Comparison of ENCODE assay signal across 11 cellular contexts in the genomic region with DNA sequence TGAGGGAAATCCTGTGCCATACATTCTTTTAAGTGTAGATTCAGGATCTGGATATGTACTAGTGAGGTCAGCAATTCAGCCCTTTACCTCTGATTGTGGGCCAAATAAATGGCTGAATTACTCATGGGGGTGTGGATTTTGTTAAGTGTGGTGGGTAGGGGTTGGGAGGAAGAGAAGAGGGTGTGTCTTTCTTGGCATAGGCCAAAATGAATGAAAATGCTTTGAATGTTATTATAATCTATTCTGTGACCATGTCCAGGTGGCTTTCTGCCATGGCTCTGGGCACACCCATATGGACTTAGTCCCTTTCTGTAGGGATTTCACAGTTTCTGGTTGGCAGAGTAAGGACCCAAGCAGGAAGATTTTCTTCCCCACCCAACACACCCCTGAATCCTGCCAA.
DNase-seq lines count a peak whose midpoint lies in the region; ATAC-seq and TF ChIP-seq lines count a peak whose summit lies in the region.
"Had no signal": no experiment of that assay in that cellular context is flagged by ENCODE, and none has a peak within 500 bp of the region (broad histone marks: within the 10 kb centered on the region; RNA-seq: fewer than 3 reads in every experiment).

No MANE protein-coding gene starts in this region.

- no peak overlapping the region for H3T11ph ChIP-seq in H9 (ENCODE audit: low read length)

- H3K14ac ChIP-seq in H9 (ENCODE audit: insufficient read depth, low read length): no peak overlapping the region

- H3K36me3 ChIP-seq in RWPE2 (ENCODE audit: low read depth): no peaks in the 10 kb centered on the region
- H3K36me3 ChIP-seq in fibroblast of lung (ENCODE audit: control insufficient read depth, insufficient read depth, low read length): no peaks in the 10 kb centered on the region
- H3K36me3 ChIP-seq in osteoblast (ENCODE audit: insufficient read depth, low read length): peaks cover 11% of the 10 kb centered on the region

- no peaks in the 10 kb centered on the region for H4K20me1 ChIP-seq in fibroblast of lung (ENCODE audit: control insufficient read depth, extremely low read depth, insufficient read depth, low read length)
- peaks cover 8% of the 10 kb centered on the region for H4K20me1 ChIP-seq in osteoblast (ENCODE audit: insufficient read depth, low read length)
- no peaks in the 10 kb centered on the region for H4K20me1 ChIP-seq in H9 (ENCODE audit: control insufficient read depth, insufficient read depth, insufficient read length)

- no peaks in the 10 kb centered on the region for H3K23me2 ChIP-seq in H9 (ENCODE audit: insufficient read length, low read depth, low read length, poor library complexity, severe bottlenecking)

- H3K27ac Mint-ChIP-seq in activated T-helper 1 cell treated with anti-CD3 and anti-CD28 coated beads, Interleukin-12 subunit alpha, Interleukin-12 subunit beta, Interleukin-2, Interleukin-4 antibody, amounts not matched to agents 30 ng/mL and 10 ng/mL and 1 ng/mL, durations not matched to agents 14 hours and 24 hours and 36 hours: no peak overlapping the region
- H3K27ac Mint-ChIP-seq in H9: no peak overlapping the region; a peak in 2 of 7 replicates
- H3K27ac Mint-ChIP-seq: activated CD4-positive, alpha-beta memory T cell treated with anti-CD3 and anti-CD28 coated beads, Interleukin-2, amount 10 ng/mL, durations not matched to agents 7 days and 5 days; natural killer cell treated with Interleukin-12 subunit alpha and Interleukin-12 subunit beta and Interleukin-15 and Interleukin-18, amount 100 ng/mL, for 72 hours had no signal

- ATAC-seq in RWPE2 (ENCODE audit: low read depth): peak; percentile 80
- ATAC-seq: natural killer cell treated with Interleukin-12 subunit alpha and Interleukin-12 subunit beta and Interleukin-15 and Interleukin-18, amount 100 ng/mL, for 72 hours had no signal

- no peak overlapping the region for H3K9ac ChIP-seq in fibroblast of lung (ENCODE audit: insufficient read depth, low read length)
- no peak overlapping the region for H3K9ac ChIP-seq in H9 (ENCODE audit: extremely low read depth, insufficient read length, low read length)

- H3K18ac ChIP-seq in H9 (ENCODE audit: insufficient read length, low read depth, low read length): no peak overlapping the region

- H3K4me3 Mint-ChIP-seq in activated T-helper 1 cell treated with anti-CD3 and anti-CD28 coated beads, Interleukin-12 subunit alpha, Interleukin-12 subunit beta, Interleukin-2, Interleukin-4 antibody, amounts not matched to agents 30 ng/mL and 10 ng/mL and 1 ng/mL, durations not matched to agents 14 hours and 24 hours and 36 hours: no peak overlapping the region
- H3K4me3 Mint-ChIP-seq in H9: no peak overlapping the region
- H3K4me3 Mint-ChIP-seq: activated CD4-positive, alpha-beta memory T cell treated with anti-CD3 and anti-CD28 coated beads, Interleukin-2, amount 10 ng/mL, durations not matched to agents 7 days and 5 days; natural killer cell treated with Interleukin-12 subunit alpha and Interleukin-12 subunit beta and Interleukin-15 and Interleukin-18, amount 100 ng/mL, for 72 hours had no signal

- H2BK20ac ChIP-seq in H9 (ENCODE audit: low read depth, low read length, poor library complexity, severe bottlenecking): no peak overlapping the region

- H3K4me1 ChIP-seq in RWPE2 (ENCODE audit: insufficient read depth, poor library complexity, severe bottlenecking) (peaks cover 28% of the 10 kb centered on the region), fibroblast of lung (ENCODE audit: control insufficient read depth, extremely low read depth, insufficient read depth, low read length) (peaks cover 4% of the 10 kb centered on the region), osteoblast (ENCODE audit: insufficient read depth, low read length) (peaks cover 55% of the 10 kb centered on the region), H9 (ENCODE audit: insufficient read depth, low read length) (no peaks in the 10 kb centered on the region)

- H4K91ac ChIP-seq in H9 (ENCODE audit: insufficient read length, low read depth, low read length): no peak overlapping the region

- H3K27me3 Mint-ChIP-seq in activated T-helper 1 cell treated with anti-CD3 and anti-CD28 coated beads, Interleukin-12 subunit alpha, Interleukin-12 subunit beta, Interleukin-2, Interleukin-4 antibody, amounts not matched to agents 30 ng/mL and 10 ng/mL and 1 ng/mL, durations not matched to agents 14 hours and 24 hours and 36 hours (ENCODE audit: insufficient read depth): peaks cover 16% of the 10 kb centered on the region
- peaks cover 2% of the 10 kb centered on the region; the same call in 1 of the 2 replicates for H3K27me3 Mint-ChIP-seq in H9 (ENCODE audit: low read depth)

- no peak overlapping the region for H2BK15ac ChIP-seq in H9 (ENCODE audit: low read depth, low read length)

- no peak overlapping the region for H2AK5ac ChIP-seq in H9 (ENCODE audit: insufficient read length, low read length)

- H3K79me2 ChIP-seq in fibroblast of lung (ENCODE audit: control insufficient read depth, insufficient read depth, low read length) (no peaks in the 10 kb centered on the region), osteoblast (ENCODE audit: insufficient read depth, low read length) (no peaks in the 10 kb centered on the region), H9 (ENCODE audit: insufficient read depth, low read length) (no peaks in the 10 kb centered on the region)

- no peaks in the 10 kb centered on the region for H3K79me1 ChIP-seq in H9 (ENCODE audit: insufficient read depth, low read depth, low read length, poor library complexity, severe bottlenecking)

- H2BK5ac ChIP-seq in H9 (ENCODE audit: insufficient read length, low read length): no peak overlapping the region

- TF ChIP-seq CTCF in AG09319 (IDR thresholded peaks at IDR 0.05; ENCODE audit: low read depth, low read length) (no peak), RWPE2 (IDR thresholded peaks at IDR 0.05; ENCODE audit: poor library complexity, severe bottlenecking) (no peak), fibroblast of lung (conservative IDR thresholded peaks at IDR 0.05 in 1 of 2, IDR thresholded peaks at IDR 0.05 in 1 of 2; ENCODE audit: low read depth in 1 of 2, low read length in 2 of 2) (no peak), osteoblast (IDR thresholded peaks at IDR 0.05; ENCODE audit: extremely low read depth, low read depth, low read length) (no peak), GM20000 (IDR thresholded peaks at IDR 0.05; ENCODE audit: extremely low read depth, missing control alignments) (no peak), H9 (conservative IDR thresholded peaks at IDR 0.05) (no peak)

- H3K27ac ChIP-seq in RWPE2 (ENCODE audit: poor library complexity, severe bottlenecking) (peak overlapping the region; percentile 63), fibroblast of lung (ENCODE audit: insufficient read depth, low read length) (no peak overlapping the region), osteoblast (ENCODE audit: low read depth, low read length) (peak overlapping the region; percentile 92), H9 (ENCODE audit: insufficient read length, low read depth, low read length) (no peak overlapping the region)

- H3K4me2 ChIP-seq in fibroblast of lung (ENCODE audit: extremely low read depth, insufficient read depth, low read length) (no peak overlapping the region), osteoblast (ENCODE audit: insufficient read depth, low read length) (peak overlapping the region; percentile 59), H9 (ENCODE audit: insufficient read depth, insufficient read length, low read length) (no peak overlapping the region)

- H3K4me3 ChIP-seq in RWPE2 (ENCODE audit: severe bottlenecking): no peak overlapping the region
- no peak overlapping the region for H3K4me3 ChIP-seq in fibroblast of lung (replicated peaks in 1 of 4; ENCODE audit: control extremely low read depth in 1 of 4, insufficient read depth in 1 of 4, low read depth in 3 of 4, low read length in 4 of 4)
- H3K4me3 ChIP-seq in osteoblast (ENCODE audit: insufficient read depth, low read length): no peak overlapping the region

- no peak overlapping the region for H3K56ac ChIP-seq in H9 (ENCODE audit: insufficient read length, low read depth, low read length)

- no peak overlapping the region for H2BK120ac ChIP-seq in H9 (ENCODE audit: low read depth, low read length, poor library complexity, severe bottlenecking)

- no peak overlapping the region for H4K5ac ChIP-seq in H9 (ENCODE audit: insufficient read length, low read depth, low read length)

- H3K4ac ChIP-seq in H9 (ENCODE audit: low read depth, low read length): no peak overlapping the region

- intact Hi-C loops in activated T-helper 1 cell treated with anti-CD3 and anti-CD28 coated beads, Interleukin-12 subunit alpha, Interleukin-12 subunit beta, Interleukin-2, Interleukin-4 antibody, amounts not matched to agents 30 ng/mL and 10 ng/mL and 1 ng/mL, durations not matched to agents 14 hours and 24 hours and 36 hours (cut with micrococcal nuclease): no loop called here

- H2BK12ac ChIP-seq in H9 (ENCODE audit: insufficient read length, low read depth, low read length): no peak overlapping the region

- DNase-seq in AG09319 (ENCODE audit: extremely low read depth, low read depth) (peak; percentile 56), RWPE2 (ENCODE audit: low spot score) (no peak), fibroblast of lung (ENCODE audit: low read depth in 2 of 2) (peak; percentile 79 to 96), osteoblast (ENCODE audit: insufficient read length, low spot score, missing footprints) (peak; percentile 63), GM20000 (ENCODE audit: low spot score) (no peak), NCI-H748 (lab: John Stamatoyannopoulos, UW; ENCODE audit: unreplicated experiment) (no peak), H9 (no peak)
- no peak for DNase-seq in activated T-helper 1 cell treated with anti-CD3 and anti-CD28 coated beads, Interleukin-12 subunit alpha, Interleukin-12 subunit beta, Interleukin-2, Interleukin-4 antibody, amounts not matched to agents 30 ng/mL and 10 ng/mL and 1 ng/mL, durations not matched to agents 14 hours and 24 hours and 36 hours (ENCODE audit: low spot score)
- DNase-seq: activated CD4-positive, alpha-beta memory T cell treated with anti-CD3 and anti-CD28 coated beads, Interleukin-2, amount 10 ng/mL, durations not matched to agents 7 days and 5 days; AML-193 had no signal

- no peaks in the 10 kb centered on the region for H3K9me3 ChIP-seq in RWPE2 (ENCODE audit: severe bottlenecking)
- no peaks in the 10 kb centered on the region for H3K9me3 ChIP-seq in fibroblast of lung (ENCODE audit: control insufficient read depth, insufficient read depth, low read depth, low read length)
- no peaks in the 10 kb centered on the region for H3K9me3 ChIP-seq in osteoblast (ENCODE audit: low read depth, low read length)
- no peaks in the 10 kb centered on the region for H3K9me3 ChIP-seq in H9 (ENCODE audit: control insufficient read depth, low read depth, low read length)

- H3K4me1 Mint-ChIP-seq in activated T-helper 1 cell treated with anti-CD3 and anti-CD28 coated beads, Interleukin-12 subunit alpha, Interleukin-12 subunit beta, Interleukin-2, Interleukin-4 antibody, amounts not matched to agents 30 ng/mL and 10 ng/mL and 1 ng/mL, durations not matched to agents 14 hours and 24 hours and 36 hours (ENCODE audit: low read depth): no peaks in the 10 kb centered on the region
- no peaks in the 10 kb centered on the region for H3K4me1 Mint-ChIP-seq in H9
- H3K4me1 Mint-ChIP-seq: activated CD4-positive, alpha-beta memory T cell treated with anti-CD3 and anti-CD28 coated beads, Interleukin-2, amount 10 ng/mL, durations not matched to agents 7 days and 5 days had no signal

- H3K36me3 Mint-ChIP-seq in activated T-helper 1 cell treated with anti-CD3 and anti-CD28 coated beads, Interleukin-12 subunit alpha, Interleukin-12 subunit beta, Interleukin-2, Interleukin-4 antibody, amounts not matched to agents 30 ng/mL and 10 ng/mL and 1 ng/mL, durations not matched to agents 14 hours and 24 hours and 36 hours (ENCODE audit: low read depth): no peaks in the 10 kb centered on the region
- H3K36me3 Mint-ChIP-seq in H9 (ENCODE audit: insufficient read depth in 1 of 3, low read depth in 3 of 3): no peaks in the 10 kb centered on the region
- H3K36me3 Mint-ChIP-seq: natural killer cell treated with Interleukin-12 subunit alpha and Interleukin-12 subunit beta and Interleukin-15 and Interleukin-18, amount 100 ng/mL, for 72 hours had no signal

- H3K23ac ChIP-seq in H9 (ENCODE audit: insufficient read length, low read depth, low read length): no peak overlapping the region

- no peaks in the 10 kb centered on the region for H3K9me3 Mint-ChIP-seq in activated T-helper 1 cell treated with anti-CD3 and anti-CD28 coated beads, Interleukin-12 subunit alpha, Interleukin-12 subunit beta, Interleukin-2, Interleukin-4 antibody, amounts not matched to agents 30 ng/mL and 10 ng/mL and 1 ng/mL, durations not matched to agents 14 hours and 24 hours and 36 hours
- H3K9me3 Mint-ChIP-seq in H9: no peaks in the 10 kb centered on the region; a peak in 1 of 5 replicates
- H3K9me3 Mint-ChIP-seq: activated CD4-positive, alpha-beta memory T cell treated with anti-CD3 and anti-CD28 coated beads, Interleukin-2, amount 10 ng/mL, durations not matched to agents 7 days and 5 days; natural killer cell treated with Interleukin-12 subunit alpha and Interleukin-12 subunit beta and Interleukin-15 and Interleukin-18, amount 100 ng/mL, for 72 hours had no signal

- no peak overlapping the region for H4K8ac ChIP-seq in H9 (replicated peaks; ENCODE audit: insufficient read length, low read depth, low read length)

- H3K27me3 ChIP-seq in RWPE2 (ENCODE audit: insufficient read depth, poor library complexity, severe bottlenecking) (no peaks in the 10 kb centered on the region), fibroblast of lung (ENCODE audit: control insufficient read depth, insufficient read depth, low read length) (no peaks in the 10 kb centered on the region), osteoblast (ENCODE audit: insufficient read depth, low read length) (no peaks in the 10 kb centered on the region), H9 (ENCODE audit: insufficient read depth, low read length) (no peaks in the 10 kb centered on the region)

- no peak overlapping the region for H2AFZ ChIP-seq in fibroblast of lung (ENCODE audit: low read length)
- H2AFZ ChIP-seq in osteoblast (ENCODE audit: low read length): no peak overlapping the region
- H2AFZ ChIP-seq in H9 (ENCODE audit: low read length): no peak overlapping the region

Comparison
In these comparisons a context has a peak if more than half of its experiments do, and no peak if none do; other contexts are left out.
1. DNase-seq: peak in AG09319 (single experiment), fibroblast of lung (2 of 2) and osteoblast (single experiment); none in RWPE2 (single experiment), activated T-helper 1 cell treated with anti-CD3 and anti-CD28 coated beads, Interleukin-12 subunit alpha, Interleukin-12 subunit beta, Interleukin-2, Interleukin-4 antibody, amounts not matched to agents 30 ng/mL and 10 ng/mL and 1 ng/mL, durations not matched to agents 14 hours and 24 hours and 36 hours (single experiment), GM20000 (single experiment), NCI-H748 (single experiment) and H9 (single experiment).
2. H3K27ac ChIP-seq: peak in RWPE2 (single experiment) and osteoblast (single experiment); none in fibroblast of lung (single experiment) and H9 (single experiment).